2 cellular contexts compared by ENCODE assay signal in genomic region chr19:46637224-46637623, GRCh38.
TF ChIP-seq lines count a peak whose summit lies in the region.

No MANE protein-coding gene starts in this region.

TF ChIP-seq in SK-N-SH, 30 proteins besides CTCF, POLR2A, EP300 and RAD21 (continued from another document):
- TF ChIP-seq REST (IDR thresholded peaks at IDR 0.05; ENCODE audit: low read depth, low read length): no peak
TF ChIP-seq in SK-N-SH: peak in this region for 0.

TF ChIP-seq in SK-N-SH treated with all-trans-retinoic acid at 6 μM for 48 hours, 23 proteins besides CTCF, POLR2A, EP300 and RAD21 (continued from another document):
- TF ChIP-seq POU6F1 (CRISPR knock-in tag; IDR thresholded peaks at IDR 0.05; ENCODE audit: borderline replicate concordance, low read depth) (no peak), ISL1 (CRISPR knock-in tag; IDR thresholded peaks at IDR 0.05) (no peak), CSDC2 (CRISPR knock-in tag; IDR thresholded peaks at IDR 0.05) (no peak), ZFP3 (CRISPR knock-in tag; IDR thresholded peaks at IDR 0.05) (no peak), GLIS3 (CRISPR knock-in tag; IDR thresholded peaks at IDR 0.05) (no peak), ESRRG (CRISPR knock-in tag; IDR thresholded peaks at IDR 0.05) (no peak), PPARA (CRISPR knock-in tag; IDR thresholded peaks at IDR 0.05; ENCODE audit: borderline replicate concordance) (no peak), TOX (CRISPR knock-in tag; IDR thresholded peaks at IDR 0.05; ENCODE audit: borderline replicate concordance) (no peak), ZNF8 (CRISPR knock-in tag; IDR thresholded peaks at IDR 0.05) (no peak), ZC3H10 (CRISPR knock-in tag; IDR thresholded peaks at IDR 0.05) (no peak), ARNTL (CRISPR knock-in tag; IDR thresholded peaks at IDR 0.05; ENCODE audit: borderline replicate concordance, low read depth) (no peak)
